18 cellular contexts compared by ENCODE assay signal in the genomic region with DNA sequence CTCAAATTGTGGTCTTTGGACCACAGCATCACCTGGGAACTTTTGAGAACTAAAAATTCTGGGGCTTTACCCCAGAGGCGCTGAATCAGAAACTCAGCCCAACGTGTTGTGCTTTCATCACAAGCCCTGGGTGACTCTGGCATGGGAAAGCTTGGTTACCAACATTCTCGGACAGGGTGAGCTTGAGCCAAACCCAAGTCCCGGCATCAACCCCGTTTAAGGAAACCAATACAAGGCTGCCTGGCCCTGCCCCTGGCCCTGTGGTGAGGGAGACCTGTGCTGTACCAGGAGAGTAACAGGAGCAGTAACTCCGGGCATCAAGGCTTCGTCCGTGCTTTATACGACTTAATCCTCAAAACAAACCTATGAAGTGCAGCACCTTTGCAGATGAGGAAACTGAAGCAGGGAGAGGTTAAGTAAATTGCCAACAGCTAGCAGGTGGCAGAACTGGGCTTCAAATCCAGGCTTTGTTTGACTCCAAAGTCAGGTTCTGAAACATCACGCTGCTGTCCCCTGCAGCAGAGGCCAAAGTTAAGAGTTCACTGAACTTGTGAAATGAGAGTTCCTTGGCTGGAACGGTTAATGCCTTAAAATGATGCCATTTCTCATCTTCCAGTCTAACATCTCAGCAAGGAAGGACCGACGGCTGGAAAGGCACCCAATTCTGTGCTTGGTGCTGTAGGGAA.
DNase-seq lines count a peak whose midpoint lies in the region; TF ChIP-seq lines count a peak whose summit lies in the region.
"Had no signal": no experiment of that assay in that cellular context is flagged by ENCODE, and none has a peak within 500 bp of the region (broad histone marks: within the 10 kb centered on the region; RNA-seq: fewer than 3 reads in every experiment).

No MANE protein-coding gene starts in this region.

- peak; percentile 15 for DNase-seq in epithelial cell of esophagus (ENCODE audit: low read depth)
- DNase-seq in prostate gland (ENCODE audit: low spot score), result no peak
- DNase-seq in tibial artery, result peak in 1 of 2 donors; percentile 86
- no peak for DNase-seq in KBM-7
- DNase-seq in HEK293T (ENCODE audit: extremely low spot score), result no peak
- DNase-seq in endothelial cell (ENCODE audit: low spot score), result no peak
- DNase-seq: COR-L47, DMS153, GOT3, KG1, NCI-H1436, NCI-H2029, NCI-H2171, NCI-H446 treated with DMSO at 0.1 percent for 48 hours, NCI-H748 treated with DMSO at 0.1 percent for 48 hours, OCI-M1 had no signal

- no peaks in the 10 kb centered on the region for H3K4me1 Mint-ChIP-seq in endothelial cell (ENCODE audit: unreplicated experiment)

- TF ChIP-seq CTCF in VCaP (conservative IDR thresholded peaks at IDR 0.05) (no peak), epithelial cell of esophagus (IDR thresholded peaks at IDR 0.05; ENCODE audit: insufficient read depth, low read depth, low read length, missing control alignments) (no peak), prostate gland (IDR thresholded peaks at IDR 0.05) (no peak), tibial artery (IDR thresholded peaks at IDR 0.05) (no peak), endothelial cell (IDR thresholded peaks at IDR 0.05; ENCODE audit: unreplicated experiment) (no peak)

- 87% methylated on average over 13 of the region's 13 CpGs for WGBS in prostate gland

- no peak overlapping the region for H3K4me3 Mint-ChIP-seq in endothelial cell (ENCODE audit: unreplicated experiment)

- in situ Hi-C loops in KBM-7 (cut with MboI; ENCODE audit: low pct_unique_long_range_greater_than_20kb, low sequenced_read_pairs), result loop anchor here (10.0 kb wide), 1 partner anchor 236 kb away; a partner anchor contains a TSS

- H3K9me3 Mint-ChIP-seq in endothelial cell (ENCODE audit: unreplicated experiment), result no peaks in the 10 kb centered on the region

- H3K4me3 ChIP-seq in epithelial cell of esophagus (ENCODE audit: low read length) (no peak overlapping the region), prostate gland (no peak overlapping the region), tibial artery (no peak overlapping the region)

- POLR2A ChIA-PET in HEK293T (lab: Yijun Ruan, JAX), result no interaction called here

- peaks cover 8% of the 10 kb centered on the region for H3K36me3 Mint-ChIP-seq in endothelial cell (ENCODE audit: low read depth, unreplicated experiment)

- H3K27ac ChIP-seq in VCaP (peak overlapping the region; percentile 67), prostate gland (peak overlapping the region; percentile 58 to 69), tibial artery (peak overlapping the region; percentile 70 to 81)
- H3K27ac ChIP-seq: C4-2B had no signal

- H3K27ac Mint-ChIP-seq in endothelial cell (ENCODE audit: unreplicated experiment), result no peak overlapping the region

- H3K9me3 ChIP-seq in prostate gland (no peaks in the 10 kb centered on the region), tibial artery (no peaks in the 10 kb centered on the region)

- H3K36me3 ChIP-seq in prostate gland (no peaks in the 10 kb centered on the region), tibial artery (peaks cover 10 to 37% (median 27%) of the 10 kb centered on the region in 3 donors)

- H3K4me1 ChIP-seq in prostate gland (replicated peaks) (no peaks in the 10 kb centered on the region), tibial artery (peaks cover 0 to 38% (median 21%) of the 10 kb centered on the region in 4 donors)

- no peaks in the 10 kb centered on the region for H3K27me3 ChIP-seq in prostate gland (replicated peaks; ENCODE audit: insufficient read depth)
- no peaks in the 10 kb centered on the region for H3K27me3 ChIP-seq in tibial artery

- CTCF ChIA-PET in HEK293T (lab: Yijun Ruan, JAX), result interaction anchor here (0.8 to 1.2 kb wide), 2 partner anchors 8 to 280 kb away, joined by 3 to 5 read pairs; no protein-coding TSS in a partner anchor

- H3K27me3 Mint-ChIP-seq in endothelial cell (ENCODE audit: unreplicated experiment), result peaks cover 4% of the 10 kb centered on the region

- no peak for TF ChIP-seq POLR2A in prostate gland (IDR thresholded peaks at IDR 0.05)

- intact Hi-C loops in prostate gland (cut with DNase I) (no loop called here), tibial artery (cut with DNase I; ENCODE audit: low total_unique reads) (loop anchor here (10.0 kb wide), 1 partner anchor 166 kb away; no protein-coding TSS in a partner anchor)

TF ChIP-seq in HEK293T, 16 proteins besides CTCF, POLR2A, EP300 and RAD21:
- TF ChIP-seq NFRKB (IDR thresholded peaks at IDR 0.05) (no peak), FOXM1 (IDR thresholded peaks at IDR 0.05; ENCODE audit: borderline replicate concordance) (no peak), CTBP1 (IDR thresholded peaks at IDR 0.05; ENCODE audit: borderline replicate concordance) (no peak), HDGF (IDR thresholded peaks at IDR 0.05; ENCODE audit: borderline replicate concordance) (no peak), LEF1 (IDR thresholded peaks at IDR 0.05; ENCODE audit: borderline replicate concordance) (no peak), SUZ12 (IDR thresholded peaks at IDR 0.05) (no peak), L3MBTL2 (conservative IDR thresholded peaks at IDR 0.05) (no peak), ZNF384 (IDR thresholded peaks at IDR 0.05) (no peak), FOXK2 (IDR thresholded peaks at IDR 0.05) (no peak), ELF4 (IDR thresholded peaks at IDR 0.05) (no peak), SP1 (IDR thresholded peaks at IDR 0.05) (no peak), FOXA1 (IDR thresholded peaks at IDR 0.05) (no peak), ARNT (IDR thresholded peaks at IDR 0.05) (no peak), TARDBP (IDR thresholded peaks at IDR 0.05) (no peak), BHLHE40 (IDR thresholded peaks at IDR 0.05; ENCODE audit: borderline replicate concordance) (no peak)
- TF ChIP-seq, protein P1, sequence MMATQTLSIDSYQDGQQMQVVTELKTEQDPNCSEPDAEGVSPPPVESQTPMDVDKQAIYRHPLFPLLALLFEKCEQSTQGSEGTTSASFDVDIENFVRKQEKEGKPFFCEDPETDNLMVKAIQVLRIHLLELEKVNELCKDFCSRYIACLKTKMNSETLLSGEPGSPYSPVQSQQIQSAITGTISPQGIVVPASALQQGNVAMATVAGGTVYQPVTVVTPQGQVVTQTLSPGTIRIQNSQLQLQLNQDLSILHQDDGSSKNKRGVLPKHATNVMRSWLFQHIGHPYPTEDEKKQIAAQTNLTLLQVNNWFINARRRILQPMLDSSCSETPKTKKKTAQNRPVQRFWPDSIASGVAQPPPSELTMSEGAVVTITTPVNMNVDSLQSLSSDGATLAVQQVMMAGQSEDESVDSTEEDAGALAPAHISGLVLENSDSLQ (IDR thresholded peaks at IDR 0.05), result no peak
TF ChIP-seq in HEK293T: peak in this region for 0.
